ENCODE assay signal across 16 cellular contexts in the genomic region with DNA sequence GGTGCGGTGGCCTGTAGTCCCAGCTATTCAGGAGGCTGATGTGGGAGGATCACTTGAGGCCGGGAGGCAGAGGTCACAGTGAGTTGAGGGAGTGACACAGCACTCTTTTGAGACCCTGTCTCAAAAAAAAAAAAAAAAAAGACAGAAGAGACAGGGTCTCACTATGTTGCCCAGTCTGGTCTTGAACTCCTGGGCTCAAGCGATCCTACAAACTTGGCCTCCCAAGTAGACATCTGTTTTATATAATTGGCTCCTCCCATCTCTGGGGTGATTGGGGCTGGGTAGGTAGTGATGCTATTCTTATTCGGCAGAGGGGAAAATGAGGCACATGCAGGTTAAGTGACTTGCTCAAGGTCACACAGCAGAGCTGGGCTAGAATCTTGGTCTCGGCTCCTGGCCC. TPM values are rescaled to one million over a fixed set of nuclear protein-coding genes. Genes with fewer than 3 reads are reported as not detected.
DNase-seq lines count a peak whose midpoint lies in the region.
"Had no signal": no experiment of that assay in that cellular context is flagged by ENCODE, and none has a peak within 500 bp of the region (broad histone marks: within the 10 kb centered on the region; RNA-seq: fewer than 3 reads in every experiment).

No MANE protein-coding gene starts in this region.

- peak overlapping the region; percentile 26 for H3K27ac Mint-ChIP-seq in activated naive CD4-positive, alpha-beta T cell treated with anti-CD3 and anti-CD28 coated beads, Interleukin-2, amount 50 U/mL, for 24 hours
- peak overlapping the region; percentile 68 for H3K27ac Mint-ChIP-seq in activated CD4-positive, alpha-beta memory T cell treated with anti-CD3 and anti-CD28 coated beads, Interleukin-2, amount 10 ng/mL, durations not matched to agents 7 days and 5 days
- H3K27ac Mint-ChIP-seq in immature natural killer cell: peak overlapping the region; percentile 5 to 95 (median 78)

- H3K4me3 Mint-ChIP-seq in activated naive CD4-positive, alpha-beta T cell treated with anti-CD3 and anti-CD28 coated beads, Interleukin-2, amount 50 U/mL, for 24 hours: no peak overlapping the region
- no peak overlapping the region for H3K4me3 Mint-ChIP-seq in activated CD4-positive, alpha-beta memory T cell treated with anti-CD3 and anti-CD28 coated beads, Interleukin-2, amount 10 ng/mL, durations not matched to agents 7 days and 5 days
- H3K4me3 Mint-ChIP-seq in immature natural killer cell: peak overlapping the region in 1 of 5 donors; percentile 21

- peaks cover 13% of the 10 kb centered on the region for H3K36me3 Mint-ChIP-seq in activated naive CD4-positive, alpha-beta T cell treated with anti-CD3 and anti-CD28 coated beads, Interleukin-2, amount 50 U/mL, for 24 hours
- peaks cover 66% of the 10 kb centered on the region for H3K36me3 Mint-ChIP-seq in activated CD4-positive, alpha-beta memory T cell treated with anti-CD3 and anti-CD28 coated beads, Interleukin-2, amount 10 ng/mL, durations not matched to agents 7 days and 5 days (ENCODE audit: low read depth)
- H3K36me3 Mint-ChIP-seq in immature natural killer cell: peaks cover 9 to 22% (median 17%) of the 10 kb centered on the region in 3 donors

- POLR2A ChIA-PET in activated CD4-positive, alpha-beta memory T cell treated with anti-CD3 and anti-CD28 coated beads, Interleukin-2, amount 10 ng/mL, durations not matched to agents 7 days and 5 days (lab: Charles Lee): no interaction called here

- no peak for DNase-seq in activated naive CD4-positive, alpha-beta T cell treated with Interleukin-2 at 50 U/mL for 16 hours
- no peak for DNase-seq in activated CD4-positive, alpha-beta memory T cell treated with anti-CD3 and anti-CD28 coated beads, Interleukin-2, amount 10 ng/mL, durations not matched to agents 7 days and 5 days
- no peak for DNase-seq in immature natural killer cell
- DNase-seq in DMS79 (lab: John Stamatoyannopoulos, UW): no peak
- no peak for DNase-seq in islet precursor cell
- DNase-seq in superior temporal gyrus (ENCODE audit: extremely low spot score): no peak
- DNase-seq: activated CD4-positive, alpha-beta T cell treated with anti-CD3 and anti-CD28 coated beads for 1 hour; amygdala; hypothalamus; mesendoderm; NCI-H1417 treated with DMSO at 0.1 percent for 48 hours; NCI-H2081; NCI-H2227 treated with DMSO at 0.1 percent for 48 hours; occipital lobe; stimulated activated CD4-positive, alpha-beta T cell treated with anti-CD3 and anti-CD28 coated beads, Interleukin-15, amount 100 ng/mL, for 24 hours had no signal

- H3K27me3 Mint-ChIP-seq in activated naive CD4-positive, alpha-beta T cell treated with anti-CD3 and anti-CD28 coated beads, Interleukin-2, amount 50 U/mL, for 24 hours: no peaks in the 10 kb centered on the region
- H3K27me3 Mint-ChIP-seq in activated CD4-positive, alpha-beta memory T cell treated with anti-CD3 and anti-CD28 coated beads, Interleukin-2, amount 10 ng/mL, durations not matched to agents 7 days and 5 days: no peaks in the 10 kb centered on the region
- H3K27me3 Mint-ChIP-seq in immature natural killer cell (ENCODE audit: low read depth in 3 of 3): peaks cover 4 to 28% (median 4%) of the 10 kb centered on the region in 3 donors

- H3K9me3 Mint-ChIP-seq in activated naive CD4-positive, alpha-beta T cell treated with anti-CD3 and anti-CD28 coated beads, Interleukin-2, amount 50 U/mL, for 24 hours: no peaks in the 10 kb centered on the region
- H3K9me3 Mint-ChIP-seq in activated CD4-positive, alpha-beta memory T cell treated with anti-CD3 and anti-CD28 coated beads, Interleukin-2, amount 10 ng/mL, durations not matched to agents 7 days and 5 days: no peaks in the 10 kb centered on the region
- no peaks in the 10 kb centered on the region for H3K9me3 Mint-ChIP-seq in immature natural killer cell

- CTCF ChIA-PET in activated CD4-positive, alpha-beta memory T cell treated with anti-CD3 and anti-CD28 coated beads, Interleukin-2, amount 10 ng/mL, durations not matched to agents 7 days and 5 days (lab: Charles Lee): interaction anchor here (1.2 to 12.9 kb wide), 3 partner anchors 22 to 82 kb away, joined by 3 to 172 read pairs (median 4); no protein-coding TSS in a partner anchor

- peaks cover 65% of the 10 kb centered on the region for H3K4me1 Mint-ChIP-seq in activated naive CD4-positive, alpha-beta T cell treated with anti-CD3 and anti-CD28 coated beads, Interleukin-2, amount 50 U/mL, for 24 hours
- H3K4me1 Mint-ChIP-seq in activated CD4-positive, alpha-beta memory T cell treated with anti-CD3 and anti-CD28 coated beads, Interleukin-2, amount 10 ng/mL, durations not matched to agents 7 days and 5 days: peaks cover 81% of the 10 kb centered on the region
- H3K4me1 Mint-ChIP-seq in immature natural killer cell: peaks cover 75 to 77% of the 10 kb centered on the region in 2 donors

RNA-seq across cellular contexts. Expression of a gene that starts 23.6 kb away (rescaled TPM):
- 10 to 100 TPM; 28.1 to 31.4 TPM for total RNA-seq in activated CD4-positive, alpha-beta memory T cell treated with anti-CD3 and anti-CD28 coated beads, Interleukin-2, amount 10 ng/mL, durations not matched to agents 7 days and 5 days
- polyA plus RNA-seq in immature natural killer cell: 1 to 10 TPM; 4.2 to 9.9 (median 6.6) TPM

RNA-seq across cellular contexts. Expression of a gene that starts 39.4 kb away (rescaled TPM):
- total RNA-seq in activated CD4-positive, alpha-beta memory T cell treated with anti-CD3 and anti-CD28 coated beads, Interleukin-2, amount 10 ng/mL, durations not matched to agents 7 days and 5 days: 100 to 1,000 TPM; 434 to 447 TPM
- 100 to 1,000 TPM; 162 to 269 (median 165) TPM for polyA plus RNA-seq in immature natural killer cell

Comparison
In these comparisons a context has a peak if more than half of its experiments do, and no peak if none do; other contexts are left out.
1. H3K27ac Mint-ChIP-seq: peak in every context shown above with its lines; median percentile 78 in immature natural killer cell; 68 in activated CD4-positive, alpha-beta memory T cell treated with anti-CD3 and anti-CD28 coated beads, Interleukin-2, amount 10 ng/mL, durations not matched to agents 7 days and 5 days; 26 in activated naive CD4-positive, alpha-beta T cell treated with anti-CD3 and anti-CD28 coated beads, Interleukin-2, amount 50 U/mL, for 24 hours.